In genomic region chr3:24096695-24097290, GRCh38 we compare ENCODE assay signal across 1 cellular context.
TF ChIP-seq lines count a peak whose summit lies in the region.

No MANE protein-coding gene starts in this region.

TF ChIP-seq in K562, 482 proteins besides CTCF, POLR2A, EP300 and RAD21 (continued from another document):
- TF ChIP-seq, protein P1, sequence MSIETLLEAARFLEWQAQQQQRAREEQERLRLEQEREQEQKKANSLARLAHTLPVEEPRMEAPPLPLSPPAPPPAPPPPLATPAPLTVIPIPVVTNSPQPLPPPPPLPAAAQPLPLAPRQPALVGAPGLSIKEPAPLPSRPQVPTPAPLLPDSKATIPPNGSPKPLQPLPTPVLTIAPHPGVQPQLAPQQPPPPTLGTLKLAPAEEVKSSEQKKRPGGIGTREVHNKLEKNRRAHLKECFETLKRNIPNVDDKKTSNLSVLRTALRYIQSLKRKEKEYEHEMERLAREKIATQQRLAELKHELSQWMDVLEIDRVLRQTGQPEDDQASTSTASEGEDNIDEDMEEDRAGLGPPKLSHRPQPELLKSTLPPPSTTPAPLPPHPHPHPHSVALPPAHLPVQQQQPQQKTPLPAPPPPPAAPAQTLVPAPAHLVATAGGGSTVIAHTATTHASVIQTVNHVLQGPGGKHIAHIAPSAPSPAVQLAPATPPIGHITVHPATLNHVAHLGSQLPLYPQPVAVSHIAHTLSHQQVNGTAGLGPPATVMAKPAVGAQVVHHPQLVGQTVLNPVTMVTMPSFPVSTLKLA (conservative IDR thresholded peaks at IDR 0.05), result no peak
- TF ChIP-seq, protein P2, sequence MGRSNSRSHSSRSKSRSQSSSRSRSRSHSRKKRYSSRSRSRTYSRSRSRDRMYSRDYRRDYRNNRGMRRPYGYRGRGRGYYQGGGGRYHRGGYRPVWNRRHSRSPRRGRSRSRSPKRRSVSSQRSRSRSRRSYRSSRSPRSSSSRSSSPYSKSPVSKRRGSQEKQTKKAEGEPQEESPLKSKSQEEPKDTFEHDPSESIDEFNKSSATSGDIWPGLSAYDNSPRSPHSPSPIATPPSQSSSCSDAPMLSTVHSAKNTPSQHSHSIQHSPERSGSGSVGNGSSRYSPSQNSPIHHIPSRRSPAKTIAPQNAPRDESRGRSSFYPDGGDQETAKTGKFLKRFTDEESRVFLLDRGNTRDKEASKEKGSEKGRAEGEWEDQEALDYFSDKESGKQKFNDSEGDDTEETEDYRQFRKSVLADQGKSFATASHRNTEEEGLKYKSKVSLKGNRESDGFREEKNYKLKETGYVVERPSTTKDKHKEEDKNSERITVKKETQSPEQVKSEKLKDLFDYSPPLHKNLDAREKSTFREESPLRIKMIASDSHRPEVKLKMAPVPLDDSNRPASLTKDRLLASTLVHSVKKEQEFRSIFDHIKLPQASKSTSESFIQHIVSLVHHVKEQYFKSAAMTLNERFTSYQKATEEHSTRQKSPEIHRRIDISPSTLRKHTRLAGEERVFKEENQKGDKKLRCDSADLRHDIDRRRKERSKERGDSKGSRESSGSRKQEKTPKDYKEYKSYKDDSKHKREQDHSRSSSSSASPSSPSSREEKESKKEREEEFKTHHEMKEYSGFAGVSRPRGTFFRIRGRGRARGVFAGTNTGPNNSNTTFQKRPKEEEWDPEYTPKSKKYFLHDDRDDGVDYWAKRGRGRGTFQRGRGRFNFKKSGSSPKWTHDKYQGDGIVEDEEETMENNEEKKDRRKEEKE (IDR thresholded peaks at IDR 0.05; ENCODE audit: borderline replicate concordance in 1 of 2, control insufficient read depth in 1 of 2, low read depth in 2 of 2, low read length in 1 of 2), result no peak
- TF ChIP-seq ZBTB17 (CRISPR knock-in tag; IDR thresholded peaks at IDR 0.05) (no peak), SOX6 (IDR thresholded peaks at IDR 0.05) (no peak), SRSF9 (IDR thresholded peaks at IDR 0.05; ENCODE audit: borderline replicate concordance, low read depth, low read length) (no peak), ZNF41 (CRISPR knock-in tag; conservative IDR thresholded peaks at IDR 0.05) (no peak)
- TF ChIP-seq, protein P3, sequence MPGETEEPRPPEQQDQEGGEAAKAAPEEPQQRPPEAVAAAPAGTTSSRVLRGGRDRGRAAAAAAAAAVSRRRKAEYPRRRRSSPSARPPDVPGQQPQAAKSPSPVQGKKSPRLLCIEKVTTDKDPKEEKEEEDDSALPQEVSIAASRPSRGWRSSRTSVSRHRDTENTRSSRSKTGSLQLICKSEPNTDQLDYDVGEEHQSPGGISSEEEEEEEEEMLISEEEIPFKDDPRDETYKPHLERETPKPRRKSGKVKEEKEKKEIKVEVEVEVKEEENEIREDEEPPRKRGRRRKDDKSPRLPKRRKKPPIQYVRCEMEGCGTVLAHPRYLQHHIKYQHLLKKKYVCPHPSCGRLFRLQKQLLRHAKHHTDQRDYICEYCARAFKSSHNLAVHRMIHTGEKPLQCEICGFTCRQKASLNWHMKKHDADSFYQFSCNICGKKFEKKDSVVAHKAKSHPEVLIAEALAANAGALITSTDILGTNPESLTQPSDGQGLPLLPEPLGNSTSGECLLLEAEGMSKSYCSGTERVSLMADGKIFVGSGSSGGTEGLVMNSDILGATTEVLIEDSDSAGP (CRISPR knock-in tag; IDR thresholded peaks at IDR 0.05), result no peak
